Comparison of ENCODE assay signal across 20 cellular contexts in the genomic region with DNA sequence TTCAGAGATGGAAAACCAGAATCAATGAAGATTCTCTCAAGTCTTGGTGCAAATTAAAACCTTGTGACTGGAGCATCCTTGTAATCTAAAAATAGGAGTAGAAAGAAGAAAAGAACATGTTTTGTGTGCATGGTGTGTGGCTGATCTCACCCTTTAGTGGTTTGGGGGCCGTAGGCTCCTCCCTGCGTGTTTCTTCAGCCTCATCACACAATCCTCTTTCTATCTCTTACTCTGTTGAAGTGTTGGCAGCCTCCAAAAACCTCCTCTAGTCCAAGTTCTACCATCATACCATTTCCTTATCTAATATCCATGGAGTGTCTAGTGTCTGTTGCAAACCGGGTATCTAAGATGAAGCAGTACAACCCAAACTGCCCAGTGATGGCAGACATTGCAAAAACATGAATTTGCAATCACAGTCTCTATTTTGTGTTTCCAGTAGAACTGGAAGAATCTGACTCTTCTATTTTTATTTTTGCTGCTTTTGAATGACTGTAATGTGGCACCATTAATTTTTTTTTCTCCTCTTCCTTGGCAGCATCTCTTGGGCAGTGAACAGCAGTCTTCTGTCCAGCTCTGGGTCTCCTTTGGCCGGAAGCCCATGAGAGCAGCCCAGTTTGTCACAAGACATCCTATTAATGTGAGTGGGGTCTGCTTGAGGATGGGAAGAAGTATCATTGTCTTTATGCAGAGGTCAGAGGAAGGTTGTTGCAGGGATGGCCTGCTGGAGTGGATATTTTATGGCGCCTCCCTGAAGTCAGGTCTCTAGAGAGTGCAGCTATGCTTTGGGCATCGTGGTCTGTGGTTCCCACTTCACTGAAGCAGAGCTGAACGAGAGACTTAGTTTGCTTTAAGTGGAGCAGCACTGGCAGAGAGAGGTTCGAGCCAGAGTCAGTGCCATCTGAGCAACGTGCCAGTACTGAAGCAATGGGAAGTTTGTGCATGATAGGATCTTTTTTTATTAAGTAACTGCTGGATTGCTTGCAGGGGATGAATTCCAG.
DNase-seq lines count a peak whose midpoint lies in the region; ATAC-seq and TF ChIP-seq lines count a peak whose summit lies in the region.
"Had no signal": no experiment of that assay in that cellular context is flagged by ENCODE, and none has a peak within 500 bp of the region (broad histone marks: within the 10 kb centered on the region; RNA-seq: fewer than 3 reads in every experiment).

No MANE protein-coding gene starts in this region.

- H4K20me1 ChIP-seq in GM23338 (replicated peaks; ENCODE audit: insufficient read depth) = peaks cover 7% of the 10 kb centered on the region; the same call in 1 of the 2 replicates

- H3K27ac Mint-ChIP-seq in CD4-positive, alpha-beta memory T cell = peak overlapping the region; percentile 17 to 84 (median 59)
- 0 out of 2 replicates have a peak overlapping the region, but pooled peaks have one; percentile 19 for H3K27ac Mint-ChIP-seq in GM23338
- H3K27ac Mint-ChIP-seq in natural killer cell treated with Interleukin-12 subunit alpha and Interleukin-12 subunit beta and Interleukin-15 and Interleukin-18, amount 100 ng/mL, for 72 hours = peak overlapping the region; percentile 42 to 94
- H3K27ac Mint-ChIP-seq: activated B cell treated with CpG ODN at 0.5 μM for 24 hours had no signal

- H3K4me1 Mint-ChIP-seq in CD4-positive, alpha-beta memory T cell = peaks cover 15 to 84% (median 56%) of the 10 kb centered on the region in 4 donors
- H3K4me1 Mint-ChIP-seq in GM23338 = peaks cover 8% of the 10 kb centered on the region
- H3K4me1 Mint-ChIP-seq in natural killer cell treated with Interleukin-12 subunit alpha and Interleukin-12 subunit beta and Interleukin-15 and Interleukin-18, amount 100 ng/mL, for 72 hours (ENCODE audit: low read depth in 2 of 2) = peaks cover 67 to 73% of the 10 kb centered on the region in 2 donors

- intact Hi-C loops in CD4-positive, alpha-beta memory T cell (cut with micrococcal nuclease) = no loop called here
- intact Hi-C loops in lower leg skin (cut with DNase I; ENCODE audit: low total_unique reads) = no loop called here

- H3K4me1 ChIP-seq in CD4-positive, alpha-beta memory T cell (ENCODE audit: insufficient read depth, low read length) = peaks cover 22% of the 10 kb centered on the region
- peaks cover 5% of the 10 kb centered on the region; the same call in 1 of the 2 replicates for H3K4me1 ChIP-seq in GM23338 (ENCODE audit: insufficient read depth)
- H3K4me1 ChIP-seq: gastroesophageal sphincter, left lung, pancreas had no signal

- H2AFZ ChIP-seq in GM23338 = no peak overlapping the region

- no peak for TF ChIP-seq POLR2A in lower leg skin (IDR thresholded peaks at IDR 0.05)

- peaks cover 65% of the 10 kb centered on the region for H3K36me3 ChIP-seq in CD4-positive, alpha-beta memory T cell (ENCODE audit: insufficient read depth, low read length)
- H3K36me3 ChIP-seq in GM23338 (ENCODE audit: insufficient read depth) = peaks cover 17% of the 10 kb centered on the region
- H3K36me3 ChIP-seq: brain microvascular endothelial cell, pancreas had no signal

- H3K9me3 Mint-ChIP-seq in CD4-positive, alpha-beta memory T cell = peaks cover 0 to 1% (median 0%) of the 10 kb centered on the region in 8 donors
- peaks cover 6% of the 10 kb centered on the region; the same call in 1 of the 3 replicates for H3K9me3 Mint-ChIP-seq in GM23338
- H3K9me3 Mint-ChIP-seq in natural killer cell treated with Interleukin-12 subunit alpha and Interleukin-12 subunit beta and Interleukin-15 and Interleukin-18, amount 100 ng/mL, for 72 hours = no peaks in the 10 kb centered on the region

- peaks cover 80 to 87% of the 10 kb centered on the region in 2 donors for H3K36me3 Mint-ChIP-seq in CD4-positive, alpha-beta memory T cell
- H3K36me3 Mint-ChIP-seq in GM23338 (ENCODE audit: low read depth) = peaks cover 53% of the 10 kb centered on the region
- peaks cover 14% of the 10 kb centered on the region for H3K36me3 Mint-ChIP-seq in natural killer cell treated with Interleukin-12 subunit alpha and Interleukin-12 subunit beta and Interleukin-15 and Interleukin-18, amount 100 ng/mL, for 72 hours

- no peaks in the 10 kb centered on the region for H3K27me3 ChIP-seq in CD4-positive, alpha-beta memory T cell (ENCODE audit: insufficient read depth, low read length)
- no peaks in the 10 kb centered on the region for H3K27me3 ChIP-seq in GM23338 (ENCODE audit: insufficient read depth)
- H3K27me3 ChIP-seq: brain microvascular endothelial cell, gastroesophageal sphincter, left lung had no signal

- no peaks in the 10 kb centered on the region for H3K9me3 ChIP-seq in CD4-positive, alpha-beta memory T cell (ENCODE audit: control insufficient read depth in 1 of 2, low read length in 2 of 2)
- H3K9me3 ChIP-seq: gastroesophageal sphincter, left lung, pancreas had no signal

- H3K4me3 ChIP-seq in CD4-positive, alpha-beta memory T cell (ENCODE audit: low read length in 2 of 2) = no peak overlapping the region
- H3K4me3 ChIP-seq in GM23338 (no peak overlapping the region), lower leg skin (ENCODE audit: low read depth, poor library complexity, severe bottlenecking) (no peak overlapping the region)
- H3K4me3 ChIP-seq: gastroesophageal sphincter, left lung, pancreas had no signal

- no peak overlapping the region for H3K4me2 ChIP-seq in GM23338

- DNase-seq in CD4-positive, alpha-beta memory T cell = no peak
- DNase-seq in GM23338 (ENCODE audit: low spot score) (no peak), lower leg skin (ENCODE audit: low spot score in 2 of 2) (no peak), NCI-H345 treated with DMSO at 0.1 percent for 48 hours (lab: John Stamatoyannopoulos, UW; ENCODE audit: unreplicated experiment) (no peak)
- DNase-seq in natural killer cell treated with Interleukin-12 subunit alpha and Interleukin-12 subunit beta and Interleukin-15 and Interleukin-18, amount 100 ng/mL, for 72 hours (ENCODE audit: low spot score) = no peak
- no peak for DNase-seq in central memory CD4-positive, alpha-beta T cell
- DNase-seq: activated B cell treated with CpG ODN at 0.5 μM for 24 hours; activated CD8-positive, alpha-beta memory T cell treated with anti-CD3 and anti-CD28 coated beads, Interleukin-2, amount 50 U/mL, for 4 hours; activated naive CD4-positive, alpha-beta T cell treated with anti-CD3 and anti-CD28 coated beads, Interleukin-2, amount 50 U/mL, for 16 hours; brain microvascular endothelial cell; Kasumi-1; left lung; NCI-H1417 treated with DMSO at 0.1 percent for 48 hours; NCI-H2171 treated with DMSO at 0.1 percent for 48 hours; NCI-H748 treated with DMSO at 0.1 percent for 48 hours; pancreas; SHP77 treated with DMSO at 0.1 percent for 48 hours had no signal

- ATAC-seq in GM23338 (no peak), HG03460 (IDR thresholded peaks at IDR 0.05; ENCODE audit: unreplicated experiment) (no peak)
- ATAC-seq in natural killer cell treated with Interleukin-12 subunit alpha and Interleukin-12 subunit beta and Interleukin-15 and Interleukin-18, amount 100 ng/mL, for 72 hours = no peak
- ATAC-seq: gastroesophageal sphincter, left lung, pancreas had no signal

- H3K27me3 Mint-ChIP-seq in CD4-positive, alpha-beta memory T cell = no peaks in the 10 kb centered on the region
- H3K27me3 Mint-ChIP-seq in GM23338 (ENCODE audit: insufficient read depth, low read depth, poor library complexity) = peaks cover 4% of the 10 kb centered on the region
- no peaks in the 10 kb centered on the region for H3K27me3 Mint-ChIP-seq in natural killer cell treated with Interleukin-12 subunit alpha and Interleukin-12 subunit beta and Interleukin-15 and Interleukin-18, amount 100 ng/mL, for 72 hours
- H3K27me3 Mint-ChIP-seq: activated B cell treated with CpG ODN at 0.5 μM for 24 hours had no signal

- TF ChIP-seq CTCF in GM23338 (conservative IDR thresholded peaks at IDR 0.05; ENCODE audit: low read depth in 2 of 2) (no peak), lower leg skin (IDR thresholded peaks at IDR 0.05) (no peak)

- peaks cover 14% of the 10 kb centered on the region for H3K79me2 ChIP-seq in GM23338 (replicated peaks; ENCODE audit: insufficient read depth)

- 74 to 81% methylated on average over 9 of the region's 9 CpGs for WGBS in lower leg skin, 2 donors

- CTCF ChIA-PET in CD4-positive, alpha-beta memory T cell (lab: Charles Lee; ENCODE audit: partially characterized antibody) = interaction anchor here (0.6 to 1.5 kb wide), 3 partner anchors 52 to 87 kb away, joined by 3 to 5 read pairs (median 4); no protein-coding TSS in a partner anchor

- H3K9me2 ChIP-seq in GM23338 (ENCODE audit: insufficient read depth) = no peaks in the 10 kb centered on the region

- POLR2A ChIA-PET in CD4-positive, alpha-beta memory T cell (lab: Charles Lee; ENCODE audit: partially characterized antibody) = interaction anchor here (1.7 kb wide), 1 partner anchor 18 kb away, joined by 4 read pairs; no protein-coding TSS in a partner anchor

- H3K27ac ChIP-seq in CD4-positive, alpha-beta memory T cell (ENCODE audit: low read depth, low read length) = no peak overlapping the region
- H3K27ac ChIP-seq in GM23338 (ENCODE audit: low read depth) = no peak overlapping the region
- H3K27ac ChIP-seq in angular gyrus (ENCODE audit: low read depth, low read length) = peak overlapping the region; percentile 26
- H3K27ac ChIP-seq: brain microvascular endothelial cell, gastroesophageal sphincter, left lung, pancreas had no signal

- H3K4me3 Mint-ChIP-seq in CD4-positive, alpha-beta memory T cell = no peak overlapping the region
- no peak overlapping the region for H3K4me3 Mint-ChIP-seq in GM23338
- H3K4me3 Mint-ChIP-seq in natural killer cell treated with Interleukin-12 subunit alpha and Interleukin-12 subunit beta and Interleukin-15 and Interleukin-18, amount 100 ng/mL, for 72 hours = peak overlapping the region; percentile 77
- H3K4me3 Mint-ChIP-seq: activated B cell treated with CpG ODN at 0.5 μM for 24 hours had no signal

- H3F3A ChIP-seq in GM23338 (replicated peaks; ENCODE audit: low read depth) = no peaks in the 10 kb centered on the region

TF ChIP-seq in GM23338, 12 proteins besides CTCF, POLR2A, EP300 and RAD21 (continues in another document):
- TF ChIP-seq, protein P1, sequence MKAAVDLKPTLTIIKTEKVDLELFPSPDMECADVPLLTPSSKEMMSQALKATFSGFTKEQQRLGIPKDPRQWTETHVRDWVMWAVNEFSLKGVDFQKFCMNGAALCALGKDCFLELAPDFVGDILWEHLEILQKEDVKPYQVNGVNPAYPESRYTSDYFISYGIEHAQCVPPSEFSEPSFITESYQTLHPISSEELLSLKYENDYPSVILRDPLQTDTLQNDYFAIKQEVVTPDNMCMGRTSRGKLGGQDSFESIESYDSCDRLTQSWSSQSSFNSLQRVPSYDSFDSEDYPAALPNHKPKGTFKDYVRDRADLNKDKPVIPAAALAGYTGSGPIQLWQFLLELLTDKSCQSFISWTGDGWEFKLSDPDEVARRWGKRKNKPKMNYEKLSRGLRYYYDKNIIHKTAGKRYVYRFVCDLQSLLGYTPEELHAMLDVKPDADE (IDR thresholded peaks at IDR 0.05) = no peak
- TF ChIP-seq NANOG (IDR thresholded peaks at IDR 0.05; ENCODE audit: borderline replicate concordance) = no peak
- no peak for TF ChIP-seq STAT1 (IDR thresholded peaks at IDR 0.05; ENCODE audit: unreplicated experiment)
- no peak for TF ChIP-seq ZNF331 (CRISPR knock-in tag; IDR thresholded peaks at IDR 0.05; ENCODE audit: low read depth)
- no peak for TF ChIP-seq ZNF114 (CRISPR knock-in tag; IDR thresholded peaks at IDR 0.05)
- TF ChIP-seq POLR2AphosphoS5 (IDR thresholded peaks at IDR 0.05; ENCODE audit: low read depth) = no peak
- no peak for TF ChIP-seq JUNB (IDR thresholded peaks at IDR 0.05; ENCODE audit: unreplicated experiment)
